1 cellular context compared by ENCODE assay signal in genomic region chr2:203779477-203780073, GRCh38.
TF ChIP-seq lines count a peak whose summit lies in the region.

No MANE protein-coding gene starts in this region.

TF ChIP-seq in HepG2, 621 proteins besides CTCF, POLR2A, EP300 and RAD21:
- peak; percentile 70 for TF ChIP-seq NFYB (CRISPR knock-in tag; IDR thresholded peaks at IDR 0.05)
- peak; percentile 61 for TF ChIP-seq NFYC (CRISPR knock-in tag; IDR thresholded peaks at IDR 0.05)
